8 cellular contexts compared by ENCODE assay signal in genomic region chr6:132456700-132457143, GRCh38. TPM values are rescaled to one million over a fixed set of nuclear protein-coding genes. Genes with fewer than 3 reads are reported as not detected.
DNase-seq lines count a peak whose midpoint lies in the region; ATAC-seq and TF ChIP-seq lines count a peak whose summit lies in the region.

No MANE protein-coding gene starts in this region.

- 77% methylated on average over 4 of the region's 4 CpGs for WGBS in hepatocyte (ENCODE audit: low lambda C conversion rate, missing lambda C conversion rate)

- H3F3A ChIP-seq in Loucy (ENCODE audit: low read depth): no peaks in the 10 kb centered on the region

- H2AFZ ChIP-seq in Loucy (ENCODE audit: low read length) (no peak overlapping the region), hepatocyte (no peak overlapping the region)

- H3K9me2 ChIP-seq in Loucy (replicated peaks; ENCODE audit: low read depth, low read length) (no peaks in the 10 kb centered on the region), hepatocyte (replicated peaks; ENCODE audit: insufficient read depth) (no peaks in the 10 kb centered on the region)

- H3K27me3 ChIP-seq in Loucy (ENCODE audit: insufficient read depth, low read length, poor library complexity, severe bottlenecking): no peaks in the 10 kb centered on the region
- H3K27me3 ChIP-seq in hepatocyte: no peaks in the 10 kb centered on the region

- no peaks in the 10 kb centered on the region for H3K4me1 ChIP-seq in Loucy (ENCODE audit: insufficient read depth, low read length, poor library complexity, severe bottlenecking)
- no peaks in the 10 kb centered on the region for H3K4me1 ChIP-seq in hepatocyte (ENCODE audit: insufficient read depth)

- H4K20me1 ChIP-seq in Loucy (ENCODE audit: insufficient read depth, low read length, poor library complexity, severe bottlenecking) (no peaks in the 10 kb centered on the region), hepatocyte (ENCODE audit: insufficient read depth, poor library complexity, severe bottlenecking) (no peaks in the 10 kb centered on the region)

- ATAC-seq in GM21737 (IDR thresholded peaks at IDR 0.05; ENCODE audit: unreplicated experiment): peak; percentile 74

- H3K4me3 ChIP-seq in Loucy (ENCODE audit: low read length, poor library complexity, severe bottlenecking): no peak overlapping the region
- H3K4me3 ChIP-seq in hepatocyte: no peak overlapping the region
- no peak overlapping the region for H3K4me3 ChIP-seq in coronary artery

- H3K36me3 ChIP-seq in Loucy (ENCODE audit: insufficient read depth, low read length): no peaks in the 10 kb centered on the region
- H3K36me3 ChIP-seq in hepatocyte (replicated peaks; ENCODE audit: insufficient read depth, low read depth): no peaks in the 10 kb centered on the region

- H3K27ac ChIP-seq in hepatocyte (no peak overlapping the region), coronary artery (no peak overlapping the region)

- H3K79me2 ChIP-seq in Loucy (ENCODE audit: insufficient read depth, low read length): no peaks in the 10 kb centered on the region
- no peaks in the 10 kb centered on the region for H3K79me2 ChIP-seq in hepatocyte

- H3K9me3 ChIP-seq in Loucy (ENCODE audit: insufficient read depth, low read depth, low read length): no peaks in the 10 kb centered on the region
- no peaks in the 10 kb centered on the region for H3K9me3 ChIP-seq in hepatocyte (ENCODE audit: low read depth)

- no peak overlapping the region for H3K9ac ChIP-seq in Loucy (ENCODE audit: low read depth, low read length, poor library complexity, severe bottlenecking)

- TF ChIP-seq CTCF in GM12874 (IDR thresholded peaks at IDR 0.05; ENCODE audit: insufficient read depth, low read depth, low read length) (peak; percentile 45; the same call in 1 of the 2 replicates), Loucy (conservative IDR thresholded peaks at IDR 0.05; ENCODE audit: low read length) (peak; percentile 34), hepatocyte (IDR thresholded peaks at IDR 0.05; ENCODE audit: poor library complexity) (no peak), coronary artery (IDR thresholded peaks at IDR 0.05) (no peak)

- no peak overlapping the region for H3K4me2 ChIP-seq in Loucy (ENCODE audit: low read depth, low read length, poor library complexity, severe bottlenecking)
- no peak overlapping the region for H3K4me2 ChIP-seq in hepatocyte

- DNase-seq in hepatocyte (ENCODE audit: low spot score): peak; percentile 7
- DNase-seq in NCI-H1436 treated with DMSO at 0.1 percent for 48 hours (lab: John Stamatoyannopoulos, UW): no peak
- no peak for DNase-seq in NCI-H1417 treated with DMSO at 0.1 percent for 48 hours (lab: John Stamatoyannopoulos, UW)
- no peak for DNase-seq in coronary artery (ENCODE audit: low spot score)
- no peak for DNase-seq in effector CD4-positive, alpha-beta T cell

RNA-seq across cellular contexts. Expression of gene MOXD1, which starts 55.4 kb away (rescaled TPM):
- total RNA-seq in hepatocyte: 16.7 and 16.8 TPM in 2 replicates
- 9.0 and 11.7 TPM in 2 replicates for polyA plus RNA-seq in hepatocyte

RNA-seq across cellular contexts. Expression of gene STX7, which starts 56.2 kb away (rescaled TPM):
- total RNA-seq in hepatocyte: 39.3 and 41.3 TPM in 2 replicates
- 38.4 and 42.0 TPM in 2 replicates for polyA plus RNA-seq in hepatocyte

Comparison
In these comparisons a context has a peak if more than half of its experiments do, and no peak if none do; other contexts are left out.
1. CTCF ChIP-seq: peak in GM12874 (single experiment) and Loucy (single experiment); none in hepatocyte (single experiment) and coronary artery (single experiment).